In genomic region chr3:146646251-146646650, GRCh38 we compare ENCODE assay signal across 28 cellular contexts. TPM values are rescaled to one million over a fixed set of nuclear protein-coding genes. Genes with fewer than 3 reads are reported as not detected.
DNase-seq lines count a peak whose midpoint lies in the region; ATAC-seq and TF ChIP-seq lines count a peak whose summit lies in the region.
"Had no signal": no experiment of that assay in that cellular context is flagged by ENCODE, and none has a peak within 500 bp of the region (broad histone marks: within the 10 kb centered on the region; RNA-seq: fewer than 3 reads in every experiment).

No MANE protein-coding gene starts in this region.

- H4K91ac ChIP-seq in neuronal stem cell (ENCODE audit: low read depth, low read length, poor library complexity) = no peak overlapping the region

- no peak overlapping the region for H3K23ac ChIP-seq in neuronal stem cell (ENCODE audit: low read depth, low read length, poor library complexity)

- no peak overlapping the region for H3K4ac ChIP-seq in neuronal stem cell (ENCODE audit: low read length)

- no CpG with 5 or more reads among the region's 4 CpGs for WGBS in neuronal stem cell (ENCODE audit: extremely low coverage in 2 of 2, insufficient read length in 2 of 2, insufficient replicate concordance in 1 of 2), 2 donors
- 77 to 80% methylated on average over 4 of the region's 4 CpGs for WGBS in aorta, 2 donors

- H3K36me3 Mint-ChIP-seq in stimulated activated effector memory CD8-positive, alpha-beta T cell treated with anti-CD3 and anti-CD28 coated beads, Interleukin-12 subunit alpha, Interleukin-12 subunit beta, amount 100 ng/mL, for 72 hours = no peaks in the 10 kb centered on the region
- H3K36me3 Mint-ChIP-seq: CD4-positive, alpha-beta memory T cell; naive B cell had no signal

- no peak for ATAC-seq in stimulated activated effector memory CD8-positive, alpha-beta T cell treated with anti-CD3 and anti-CD28 coated beads, Interleukin-12 subunit alpha, Interleukin-12 subunit beta, amount 100 ng/mL, for 72 hours
- ATAC-seq in aorta (ENCODE audit: low FRiP score) = no peak
- ATAC-seq: activated T-cell treated with anti-CD3 and anti-CD28 coated beads, Interleukin-2, amount 50 U/mL, for 4 hours; left lung; T-helper 17 cell; upper lobe of right lung had no signal

- H2AFZ ChIP-seq in neuronal stem cell (ENCODE audit: low read length) = peak overlapping the region; percentile 36

- no peak overlapping the region for H2BK120ac ChIP-seq in neuronal stem cell (ENCODE audit: low read depth, low read length)

- no peaks in the 10 kb centered on the region for H3K9me3 ChIP-seq in neuronal stem cell (replicated peaks in 1 of 2; ENCODE audit: control insufficient read depth in 2 of 2, insufficient read depth in 1 of 2, low read depth in 1 of 2, low read length in 2 of 2)
- no peaks in the 10 kb centered on the region for H3K9me3 ChIP-seq in aorta (ENCODE audit: control insufficient read depth, low read length)
- H3K9me3 ChIP-seq: left lung, Peyer's patch, SJSA1, upper lobe of right lung had no signal

- no peak overlapping the region for H3K27ac ChIP-seq in neuronal stem cell (replicated peaks; ENCODE audit: low read length)
- H3K27ac ChIP-seq in substantia nigra (ENCODE audit: low read depth, low read length, poor library complexity, severe bottlenecking) = no peak overlapping the region
- H3K27ac ChIP-seq in aorta (ENCODE audit: low read depth in 1 of 2, low read length in 2 of 2) = no peak overlapping the region
- H3K27ac ChIP-seq: brain microvascular endothelial cell, left lung, Peyer's patch, SJSA1, upper lobe of right lung had no signal

- H2BK12ac ChIP-seq in neuronal stem cell (ENCODE audit: low read length) = no peak overlapping the region

- TF ChIP-seq POLR2A in NB4 (IDR thresholded peaks at IDR 0.05; ENCODE audit: extremely low read depth, insufficient read length) = no peak

- H2BK5ac ChIP-seq in neuronal stem cell (ENCODE audit: low read length) = no peak overlapping the region

- H3K79me1 ChIP-seq in neuronal stem cell (ENCODE audit: low read depth, low read length) = no peaks in the 10 kb centered on the region

- no peak overlapping the region for H2BK15ac ChIP-seq in neuronal stem cell (ENCODE audit: low read length)

- no peak overlapping the region for H2AK5ac ChIP-seq in neuronal stem cell (ENCODE audit: low read depth, low read length)

- intact Hi-C loops in aorta (cut with DNase I) = no loop called here

- H4K8ac ChIP-seq in neuronal stem cell (ENCODE audit: low read depth, low read length) = no peak overlapping the region

- DNase-seq in NB4 (ENCODE audit: low read depth) (peak; percentile 63), NCI-H2107 (lab: John Stamatoyannopoulos, UW) (peak; percentile 25), NOMO-1 treated with DMSO at 0.1 percent for 48 hours (lab: John Stamatoyannopoulos, UW; ENCODE audit: unreplicated experiment) (peak; percentile 55), neuronal stem cell (ENCODE audit: low spot score) (no peak), substantia nigra (lab: John Stamatoyannopoulos, UW) (no peak), HK-2 (ENCODE audit: unreplicated experiment) (no peak), aorta (no peak)
- no peak for DNase-seq in stimulated activated effector memory CD8-positive, alpha-beta T cell treated with anti-CD3 and anti-CD28 coated beads, Interleukin-12 subunit alpha, Interleukin-12 subunit beta, amount 100 ng/mL, for 72 hours (ENCODE audit: low spot score in 2 of 2)
- DNase-seq: activated T-cell treated with anti-CD3 and anti-CD28 coated beads, Interleukin-2, amount 50 U/mL, for 4 hours; brain microvascular endothelial cell; CD4-positive, alpha-beta memory T cell; effector CD8-positive, alpha-beta T cell; GOT3; hippocampal formation; KG1; left lung; naive B cell; NCI-H2227 treated with DMSO at 0.1 percent for 48 hours; nucleus accumbens; Peyer's patch; small intestine; stimulated activated CD4-positive, alpha-beta T cell treated with anti-CD3 and anti-CD28 coated beads, Interleukin-1b, Interleukin-23, amount 100 ng/mL, for 48 hours; T-helper 17 cell; upper lobe of right lung had no signal

- H3K36me3 ChIP-seq in neuronal stem cell (replicated peaks in 1 of 2; ENCODE audit: control insufficient read depth in 2 of 2, insufficient read depth in 2 of 2, low read length in 2 of 2) (no peaks in the 10 kb centered on the region), aorta (ENCODE audit: control insufficient read depth in 1 of 2, insufficient read depth in 2 of 2, low read length in 1 of 2) (no peaks in the 10 kb centered on the region)
- H3K36me3 ChIP-seq: brain microvascular endothelial cell, left lung, Peyer's patch, SJSA1, upper lobe of right lung had no signal

- no peaks in the 10 kb centered on the region for H3K4me1 Mint-ChIP-seq in stimulated activated effector memory CD8-positive, alpha-beta T cell treated with anti-CD3 and anti-CD28 coated beads, Interleukin-12 subunit alpha, Interleukin-12 subunit beta, amount 100 ng/mL, for 72 hours
- H3K4me1 Mint-ChIP-seq: CD4-positive, alpha-beta memory T cell; naive B cell had no signal

- no peak overlapping the region for H3K9ac ChIP-seq in neuronal stem cell (ENCODE audit: low read depth, low read length, poor library complexity)

- H3K27me3 ChIP-seq in neuronal stem cell (ENCODE audit: control insufficient read depth in 3 of 3, insufficient read depth in 3 of 3, low read depth in 1 of 3, low read length in 3 of 3) (no peaks in the 10 kb centered on the region), aorta (ENCODE audit: control insufficient read depth in 1 of 2, insufficient read depth in 2 of 2, low read length in 1 of 2) (no peaks in the 10 kb centered on the region)
- H3K27me3 ChIP-seq: brain microvascular endothelial cell, left lung, Peyer's patch, upper lobe of right lung had no signal

- no peak overlapping the region for H3K14ac ChIP-seq in neuronal stem cell (ENCODE audit: low read length)

- no peak overlapping the region for H3K18ac ChIP-seq in neuronal stem cell (ENCODE audit: low read length)

- H3K4me2 ChIP-seq in neuronal stem cell (ENCODE audit: insufficient read depth, low read length, poor library complexity, severe bottlenecking) = no peak overlapping the region

- H3K4me3 ChIP-seq in NB4 (ENCODE audit: low read depth, low read length) (no peak overlapping the region), neuronal stem cell (ENCODE audit: low read length in 2 of 2) (no peak overlapping the region), aorta (ENCODE audit: low read length in 2 of 2) (no peak overlapping the region)
- H3K4me3 ChIP-seq: left lung, Peyer's patch, SJSA1, upper lobe of right lung had no signal

- no peak overlapping the region for H3K27ac Mint-ChIP-seq in stimulated activated effector memory CD8-positive, alpha-beta T cell treated with anti-CD3 and anti-CD28 coated beads, Interleukin-12 subunit alpha, Interleukin-12 subunit beta, amount 100 ng/mL, for 72 hours
- H3K27ac Mint-ChIP-seq: CD4-positive, alpha-beta memory T cell; T-helper 17 cell had no signal

- no peak overlapping the region for H3K4me3 Mint-ChIP-seq in stimulated activated effector memory CD8-positive, alpha-beta T cell treated with anti-CD3 and anti-CD28 coated beads, Interleukin-12 subunit alpha, Interleukin-12 subunit beta, amount 100 ng/mL, for 72 hours
- H3K4me3 Mint-ChIP-seq: activated T-cell treated with anti-CD3 and anti-CD28 coated beads, Interleukin-2, amount 50 U/mL, for 4 hours; CD4-positive, alpha-beta memory T cell; naive B cell; T-helper 17 cell had no signal

- H3K4me1 ChIP-seq in neuronal stem cell (ENCODE audit: control insufficient read depth in 2 of 2, insufficient read depth in 1 of 2, low read depth in 1 of 2, low read length in 2 of 2) = no peaks in the 10 kb centered on the region
- H3K4me1 ChIP-seq in aorta (ENCODE audit: control insufficient read depth in 1 of 2, insufficient read depth in 2 of 2, low read length in 2 of 2) = no peaks in the 10 kb centered on the region
- H3K4me1 ChIP-seq: left lung, Peyer's patch, SJSA1, upper lobe of right lung had no signal

- H3K9me3 Mint-ChIP-seq in stimulated activated effector memory CD8-positive, alpha-beta T cell treated with anti-CD3 and anti-CD28 coated beads, Interleukin-12 subunit alpha, Interleukin-12 subunit beta, amount 100 ng/mL, for 72 hours = no peaks in the 10 kb centered on the region
- H3K9me3 Mint-ChIP-seq: activated T-cell treated with anti-CD3 and anti-CD28 coated beads, Interleukin-2, amount 50 U/mL, for 4 hours; CD4-positive, alpha-beta memory T cell; naive B cell had no signal

- TF ChIP-seq CTCF in NB4 (IDR thresholded peaks at IDR 0.05; ENCODE audit: low read depth, low read length) = no peak

RNA-seq across cellular contexts. Expression of gene PLSCR5, which starts 41.1 kb away (rescaled TPM):
- polyA plus RNA-seq in neuronal stem cell (2013, experiment 1 of 2) = not detected
- not detected for polyA plus RNA-seq in neuronal stem cell (2013, experiment 2 of 2)
- not detected for total RNA-seq in aorta
- not detected for polyA plus RNA-seq in aorta
- total RNA-seq: activated T-cell treated with anti-CD3 and anti-CD28 coated beads, Interleukin-2, amount 50 U/mL, for 4 hours; CD4-positive, alpha-beta memory T cell; epithelial cell of proximal tubule; left lung; mesenteric fat pad; Peyer's patch; SJSA1; T-helper 17 cell; upper lobe of right lung had no signal
- polyA plus RNA-seq: adipose tissue; CD4-positive, alpha-beta memory T cell; small intestine had no signal

Comparison
In these comparisons a context has a peak if more than half of its experiments do, and no peak if none do; other contexts are left out.
1. DNase-seq: peak in NB4 (single experiment), NCI-H2107 (single experiment) and NOMO-1 treated with DMSO at 0.1 percent for 48 hours (single experiment); none in neuronal stem cell (single experiment), substantia nigra (0 of 49), HK-2 (single experiment), stimulated activated effector memory CD8-positive, alpha-beta T cell treated with anti-CD3 and anti-CD28 coated beads, Interleukin-12 subunit alpha, Interleukin-12 subunit beta, amount 100 ng/mL, for 72 hours (0 of 2) and aorta (0 of 2).